Comparison of ENCODE assay signal across 10 cellular contexts in genomic region chr2:113236367-113237159, GRCh38. TPM values are rescaled to one million over a fixed set of nuclear protein-coding genes. Genes with fewer than 3 reads are reported as not detected.
DNase-seq lines count a peak whose midpoint lies in the region; ATAC-seq, FAIRE-seq and TF ChIP-seq lines count a peak whose summit lies in the region.
"Had no signal": no experiment of that assay in that cellular context is flagged by ENCODE, and none has a peak within 500 bp of the region (broad histone marks: within the 10 kb centered on the region; RNA-seq: fewer than 3 reads in every experiment).

No MANE protein-coding gene starts in this region.

- CTCF ChIA-PET in A549 (lab: Yijun Ruan, JAX) = interaction anchor here (1.0 to 13.6 kb wide), 6 partner anchors 24 to 154 kb away, joined by 3 to 119 read pairs (median 18); no protein-coding TSS in a partner anchor

- no peaks in the 10 kb centered on the region for H3K9me3 ChIP-seq in A549
- H3K9me3 ChIP-seq: colonic mucosa had no signal

- TF ChIP-seq CTCF in A549 (IDR thresholded peaks at IDR 0.05) = no peak
- TF ChIP-seq CTCF in HFF-Myc (IDR thresholded peaks at IDR 0.05; ENCODE audit: low read depth, low read length, missing control alignments) = no peak
- no peak for TF ChIP-seq CTCF in astrocyte of the cerebellum (IDR thresholded peaks at IDR 0.05; ENCODE audit: low read depth, low read length, missing control alignments)

- no peak for TF ChIP-seq EP300 in A549 (IDR thresholded peaks at IDR 0.05)

- no peak overlapping the region for H3K4me2 ChIP-seq in A549

- ATAC-seq in A549 (no peak), GM21367 (IDR thresholded peaks at IDR 0.05; ENCODE audit: unreplicated experiment) (no peak)

- FAIRE-seq in A549 (lab: Jason Lieb, UNC) = no peak

- TF ChIP-seq RAD21 in A549 (conservative IDR thresholded peaks at IDR 0.05 in 1 of 2, IDR thresholded peaks at IDR 0.05 in 1 of 2) = no peak

- no peak overlapping the region for H3K4me3 ChIP-seq in A549
- peak overlapping the region; percentile 53 for H3K4me3 ChIP-seq in HFF-Myc (replicated peaks; ENCODE audit: low read depth, low read length)
- peak overlapping the region; percentile 31 for H3K4me3 ChIP-seq in astrocyte of the cerebellum (ENCODE audit: low read depth, low read length)
- H3K4me3 ChIP-seq: colonic mucosa had no signal

- no peak for TF ChIP-seq POLR2A in A549 (IDR thresholded peaks at IDR 0.05; ENCODE audit: low read length)

- POLR2A ChIA-PET in A549 (lab: Yijun Ruan, JAX) = no interaction called here

- in situ Hi-C loops in astrocyte of the cerebellum (cut with HindIII; ENCODE audit: low sequenced_read_pairs) = no loop called here

- peaks cover 57% of the 10 kb centered on the region for H3K4me1 ChIP-seq in A549
- H3K4me1 ChIP-seq: colonic mucosa had no signal

- WGBS in A549 (ENCODE audit: missing lambda C conversion rate) = 93% methylated on average over 37 of the region's 38 CpGs

- DNase-seq in A549 (ENCODE audit: low read depth in 1 of 2, low spot score in 1 of 2) = no peak
- DNase-seq in HFF-Myc (ENCODE audit: extremely low read depth, low read depth) = no peak
- no peak for DNase-seq in astrocyte of the cerebellum (ENCODE audit: low read depth)
- DNase-seq in myocyte (ENCODE audit: low read depth) = peak; percentile 89
- DNase-seq in NCI-H1092 treated with DMSO at 0.1 percent for 48 hours (lab: John Stamatoyannopoulos, UW) = no peak
- no peak for DNase-seq in HCEC 1CT
- no peak for DNase-seq in NOMO-1 treated with dmso at 0.1 percent for 144 hours (lab: John Stamatoyannopoulos, UW; ENCODE audit: unreplicated experiment)
- DNase-seq: colonic mucosa, NCI-H2171 had no signal

- peak overlapping the region; percentile 97 to 98 for H3K27ac ChIP-seq in A549
- H3K27ac ChIP-seq: colonic mucosa had no signal

TF ChIP-seq in A549, 52 proteins besides CTCF, POLR2A, EP300 and RAD21:
- TF ChIP-seq HOXA7 (CRISPR knock-in tag; IDR thresholded peaks at IDR 0.05) (no peak), RCOR1 (IDR thresholded peaks at IDR 0.05; ENCODE audit: low read depth, low read length) (no peak), NR3C1 (IDR thresholded peaks at IDR 0.05) (no peak), KDM5A (IDR thresholded peaks at IDR 0.05) (no peak), EHMT2 (IDR thresholded peaks at IDR 0.05; ENCODE audit: low read depth) (no peak), CHD2 (IDR thresholded peaks at IDR 0.05; ENCODE audit: low read length, partially characterized antibody) (no peak), CBX8 (IDR thresholded peaks at IDR 0.05) (no peak), ZNF302 (CRISPR knock-in tag; IDR thresholded peaks at IDR 0.05) (no peak), RARB (CRISPR knock-in tag; IDR thresholded peaks at IDR 0.05) (no peak), KDM1A (IDR thresholded peaks at IDR 0.05; ENCODE audit: low read depth) (no peak), MAFK (IDR thresholded peaks at IDR 0.05; ENCODE audit: partially characterized antibody) (no peak), FOXS1 (CRISPR knock-in tag; IDR thresholded peaks at IDR 0.05) (no peak), HMGXB4 (CRISPR knock-in tag; IDR thresholded peaks at IDR 0.05; ENCODE audit: borderline replicate concordance) (no peak), TFCP2L1 (CRISPR knock-in tag; IDR thresholded peaks at IDR 0.05) (no peak), SMC3 (IDR thresholded peaks at IDR 0.05) (no peak), MAZ (IDR thresholded peaks at IDR 0.05; ENCODE audit: borderline replicate concordance, low read depth, low read length) (no peak)
- TF ChIP-seq, protein P1, sequence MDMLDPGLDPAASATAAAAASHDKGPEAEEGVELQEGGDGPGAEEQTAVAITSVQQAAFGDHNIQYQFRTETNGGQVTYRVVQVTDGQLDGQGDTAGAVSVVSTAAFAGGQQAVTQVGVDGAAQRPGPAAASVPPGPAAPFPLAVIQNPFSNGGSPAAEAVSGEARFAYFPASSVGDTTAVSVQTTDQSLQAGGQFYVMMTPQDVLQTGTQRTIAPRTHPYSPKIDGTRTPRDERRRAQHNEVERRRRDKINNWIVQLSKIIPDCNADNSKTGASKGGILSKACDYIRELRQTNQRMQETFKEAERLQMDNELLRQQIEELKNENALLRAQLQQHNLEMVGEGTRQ (IDR thresholded peaks at IDR 0.05) = no peak

RNA-seq across cellular contexts. Expression of gene PAX8, which starts 42.2 kb away (rescaled TPM):
- 0.71 and 1.0 TPM in 2 replicates for polyA plus RNA-seq in A549 (2011; rRNA removed)
- polyA plus RNA-seq in A549 (2012; cell fraction: cytosol; rRNA removed) = 0.54 and 0.66 TPM in 2 replicates
- polyA plus RNA-seq in A549 (2012; cell fraction: nucleus; rRNA removed) = 0.40 and 0.91 TPM in 2 replicates
- 0.81 to 1.7 TPM (median 1.5 TPM) in 3 replicates for polyA plus RNA-seq in A549 (2017; fragmentation: RNase III; extraction: RNeasy Plus Mini Kit Qiagen cat#74134 plus additional on column Dnase treatment)
- polyA minus RNA-seq in A549 (2011; rRNA and poly(A)+ RNA removed) = 1.0 and 1.7 TPM in 2 replicates
- total RNA-seq in myocyte = 19.6 and 27.8 TPM in 2 replicates
- 38.9 TPM for polyA plus RNA-seq in myocyte (2012)
